ENCODE assay signal across 22 cellular contexts in genomic region chr17:41823580-41823979, GRCh38. TPM values are rescaled to one million over a fixed set of nuclear protein-coding genes. Genes with fewer than 3 reads are reported as not detected.
A peak's percentile ranks its signal among the peaks of the same experiment; 100 is the strongest.
DNase-seq lines count a peak whose midpoint lies in the region; ATAC-seq, FAIRE-seq and TF ChIP-seq lines count a peak whose summit lies in the region.
"Had no signal": no experiment of that assay in that cellular context is flagged by ENCODE, and none has a peak within 500 bp of the region (broad histone marks: within the 10 kb centered on the region; RNA-seq: fewer than 3 reads in every experiment).

No MANE protein-coding gene starts in this region.

- H3K14ac ChIP-seq in IMR-90 (replicated peaks; ENCODE audit: low read depth, low read length): no peak overlapping the region

- no peak overlapping the region for H4K91ac ChIP-seq in IMR-90 (ENCODE audit: insufficient read depth, low read depth, low read length)

- no TSS peak for BruUV-seq in IMR-90 (replicated peaks; lab: Mats Ljungman, UMichigan)
- BruUV-seq in GM12878 (replicated peaks; lab: Mats Ljungman, UMichigan): no TSS peak

- no peaks in the 10 kb centered on the region for H3K27me3 ChIP-seq in IMR-90 (ENCODE audit: control insufficient read depth, insufficient read depth, low read length)
- no peaks in the 10 kb centered on the region for H3K27me3 ChIP-seq in GM12878 (replicated peaks in 1 of 2; ENCODE audit: control insufficient read depth in 2 of 2, insufficient read depth in 2 of 2, low read length in 1 of 2)
- no peaks in the 10 kb centered on the region for H3K27me3 ChIP-seq in osteoblast (ENCODE audit: insufficient read depth, low read length)

- no peak for ATAC-seq in IMR-90 (ENCODE audit: low read depth)
- ATAC-seq in GM12878: no peak
- no peak for ATAC-seq in GM19397 (IDR thresholded peaks at IDR 0.05; ENCODE audit: unreplicated experiment)
- ATAC-seq: T-cell had no signal

- no peak overlapping the region for H2BK5ac ChIP-seq in IMR-90 (ENCODE audit: low read depth, low read length, poor library complexity, severe bottlenecking)

- H3K56ac ChIP-seq in IMR-90 (ENCODE audit: extremely low read depth, insufficient read depth, low read length): no peak overlapping the region

- no peak overlapping the region for H3K4ac ChIP-seq in IMR-90 (ENCODE audit: low read depth, low read length)

- no peak overlapping the region for H3K9ac ChIP-seq in IMR-90 (ENCODE audit: low read depth, low read length)
- H3K9ac ChIP-seq in GM12878 (ENCODE audit: control insufficient read depth, insufficient read depth, low read length): no peak overlapping the region

- intact Hi-C loops in IMR-90 (cut with micrococcal nuclease) (no loop called here), GM12878 (cut with micrococcal nuclease; ENCODE audit: unreplicated experiment) (no loop called here)

- H3K9me3 ChIP-seq in IMR-90 (ENCODE audit: control insufficient read depth, insufficient read depth, low read length) (no peaks in the 10 kb centered on the region), GM12878 (replicated peaks; ENCODE audit: control insufficient read depth, insufficient read depth, low read length) (no peaks in the 10 kb centered on the region), osteoblast (ENCODE audit: low read depth, low read length) (no peaks in the 10 kb centered on the region)
- H3K9me3 ChIP-seq: HAP-1 had no signal

- TF ChIP-seq EP300 in GM12878 (IDR thresholded peaks at IDR 0.05; ENCODE audit: borderline replicate concordance in 1 of 2, control insufficient read depth in 1 of 2, low read depth in 2 of 2, low read length in 2 of 2): no peak

- TF ChIP-seq RAD21 in IMR-90 (IDR thresholded peaks at IDR 0.05; ENCODE audit: low read length) (no peak), GM12878 (IDR thresholded peaks at IDR 0.05; ENCODE audit: insufficient read depth, low read depth, low read length) (no peak)

- CTCF ChIA-PET in IMR-90 (lab: Yijun Ruan, JAX) (no interaction called here), GM12878 (lab: Yijun Ruan, JAX) (no interaction called here)

- RAD21 ChIA-PET in GM12878 (lab: Charles Lee; ENCODE audit: unreplicated experiment): no interaction called here

- H2BK20ac ChIP-seq in IMR-90 (ENCODE audit: low read depth, low read length): no peak overlapping the region

- DNase-seq in NCI-H82 (lab: John Stamatoyannopoulos, UW) (peak; percentile 41), NCI-H82 treated with DMSO at 0.1 percent for 48 hours (lab: John Stamatoyannopoulos, UW; ENCODE audit: unreplicated experiment) (no peak), IMR-90 (no peak), GM12878 (ENCODE audit: low read depth, low spot score) (no peak), osteoblast (ENCODE audit: insufficient read length, low spot score, missing footprints) (peak; percentile 55), NCI-H2171 treated with DMSO at 0.1 percent for 48 hours (lab: John Stamatoyannopoulos, UW) (no peak), HK-2 (ENCODE audit: unreplicated experiment) (no peak)
- DNase-seq: DND-41, KBM-7, NCI-H1105, NCI-H1694, NCI-H2081 treated with DMSO at 0.1 percent for 48 hours, NCI-H510A, NCI-H774, SHP77, T-cell had no signal

- SMC1A ChIA-PET in GM12878 (lab: Charles Lee; ENCODE audit: uncharacterized antibody, unreplicated experiment): no interaction called here

- H4K5ac ChIP-seq in IMR-90 (ENCODE audit: low read depth, low read length): no peak overlapping the region

- TF ChIP-seq POLR2A in IMR-90 (IDR thresholded peaks at IDR 0.05; ENCODE audit: low read depth, low read length) (no peak), GM12878 (IDR thresholded peaks at IDR 0.05; ENCODE audit: low read depth, low read length) (peak; percentile 29; the same call in 1 of the 2 replicates)

- peak overlapping the region in 1 of 2 experiments; percentile 40; a peak in 1 of 4 replicates for H4K8ac ChIP-seq in IMR-90 (ENCODE audit: low read depth in 2 of 2, low read length in 2 of 2)

- H3K9me1 ChIP-seq in IMR-90 (ENCODE audit: insufficient read depth, low read length): peaks cover 9% of the 10 kb centered on the region

- H3K18ac ChIP-seq in IMR-90 (ENCODE audit: low read depth, low read length): no peak overlapping the region

- in situ Hi-C loops in IMR-90 (cut with MboI; ENCODE audit: low sequenced_read_pairs): no loop called here
- in situ Hi-C loops in GM12878 (cut with MboI): no loop called here

- 95% methylated on average over 3 of the region's 7 CpGs; no CpG with 5 or more reads in 1 of the 2 experiments for WGBS in IMR-90 (ENCODE audit: extremely low coverage in 2 of 2, insufficient read length in 1 of 2), 2 experiments
- 86% methylated on average over 7 of the region's 7 CpGs for WGBS in GM12878 (ENCODE audit: insufficient coverage, insufficient replicate concordance, low lambda C conversion rate, missing lambda C conversion rate)

- H2BK15ac ChIP-seq in IMR-90 (ENCODE audit: low read depth, low read length): no peak overlapping the region

- H3K79me2 ChIP-seq in GM12878 (ENCODE audit: control insufficient read depth, insufficient read depth, low read length) (no peaks in the 10 kb centered on the region), osteoblast (ENCODE audit: insufficient read depth, low read length) (no peaks in the 10 kb centered on the region)

- no peak overlapping the region for H3K23ac ChIP-seq in IMR-90 (ENCODE audit: low read depth, low read length)

- POLR2A ChIA-PET in IMR-90 (lab: Charles Lee; ENCODE audit: unreplicated experiment): interaction anchor here (0.6 to 1.5 kb wide), 2 partner anchors 9 to 25 kb away, joined by 3 to 7 read pairs; no protein-coding TSS in a partner anchor
- POLR2A ChIA-PET in GM12878 (lab: Charles Lee): no interaction called here

- H3K36me3 ChIP-seq in IMR-90 (ENCODE audit: control insufficient read depth, insufficient read depth, low read length): peaks cover 45% of the 10 kb centered on the region
- peaks cover 0 to 3% of the 10 kb centered on the region in 2 experiments; a peak in 1 of 4 replicates for H3K36me3 ChIP-seq in GM12878 (ENCODE audit: control insufficient read depth in 2 of 2, insufficient read depth in 2 of 2, low read length in 1 of 2)
- H3K36me3 ChIP-seq in osteoblast (ENCODE audit: insufficient read depth, low read length): peaks cover 44% of the 10 kb centered on the region

- TF ChIP-seq CTCF in IMR-90 (conservative IDR thresholded peaks at IDR 0.05; ENCODE audit: low read depth, low read length) (no peak), GM12878 (IDR thresholded peaks at IDR 0.05 in 2 of 3, conservative IDR thresholded peaks at IDR 0.05 in 1 of 3; ENCODE audit: control insufficient read depth in 2 of 3, extremely low read depth in 1 of 3, insufficient read depth in 1 of 3, low read depth in 3 of 3, low read length in 3 of 3) (no peak), osteoblast (IDR thresholded peaks at IDR 0.05; ENCODE audit: extremely low read depth, low read depth, low read length) (no peak)

- dilution Hi-C loops in IMR-90 (cut with HindIII; ENCODE audit: low sequenced_read_pairs, unreplicated experiment): no loop called here

- peak overlapping the region; percentile 31; the same call in 1 of the 2 replicates for H2AK5ac ChIP-seq in IMR-90 (ENCODE audit: low read depth, low read length)

- H3K27ac ChIP-seq in IMR-90 (ENCODE audit: insufficient read depth, low read length) (no peak overlapping the region), GM12878 (ENCODE audit: control insufficient read depth, insufficient read depth) (no peak overlapping the region), osteoblast (ENCODE audit: low read depth, low read length) (no peak overlapping the region)
- H3K27ac ChIP-seq: 22Rv1, SK-N-MC had no signal

- H3K4me3 ChIP-seq in IMR-90 (ENCODE audit: insufficient read depth, low read depth, low read length): no peak overlapping the region
- no peak overlapping the region for H3K4me3 ChIP-seq in GM12878
- H3K4me3 ChIP-seq in osteoblast (ENCODE audit: insufficient read depth, low read length): no peak overlapping the region
- H3K4me3 ChIP-seq: HAP-1, SK-N-MC had no signal

- H2AK9ac ChIP-seq in IMR-90 (replicated peaks; ENCODE audit: low read depth, low read length, poor library complexity): peak overlapping the region; percentile 28

- H3K4me2 ChIP-seq in IMR-90 (ENCODE audit: low read depth, low read length) (no peak overlapping the region), GM12878 (ENCODE audit: control insufficient read depth, insufficient read depth) (no peak overlapping the region), osteoblast (ENCODE audit: insufficient read depth, low read length) (no peak overlapping the region)

- H3K4me1 ChIP-seq in IMR-90 (ENCODE audit: control insufficient read depth, insufficient read depth, low read length) (peaks cover 2% of the 10 kb centered on the region; the same call in 1 of the 2 replicates), GM12878 (ENCODE audit: control insufficient read depth, insufficient read depth, low read length) (peaks cover 6% of the 10 kb centered on the region), osteoblast (ENCODE audit: insufficient read depth, low read length) (no peaks in the 10 kb centered on the region)
- H3K4me1 ChIP-seq: HAP-1 had no signal

- no peak overlapping the region for H2BK120ac ChIP-seq in IMR-90 (ENCODE audit: low read depth, low read length)

- no peak for FAIRE-seq in GM12878 (lab: Jason Lieb, UNC)
- FAIRE-seq: G401.6, RCC 7860 had no signal

- H2AFZ ChIP-seq in IMR-90 (replicated peaks; ENCODE audit: low read length, poor library complexity): no peak overlapping the region
- no peak overlapping the region for H2AFZ ChIP-seq in GM12878 (ENCODE audit: control insufficient read depth, low read depth, low read length)
- H2AFZ ChIP-seq in osteoblast (ENCODE audit: low read length): no peak overlapping the region

- peaks cover 31% of the 10 kb centered on the region for H4K20me1 ChIP-seq in IMR-90 (ENCODE audit: insufficient read depth, low read length)
- H4K20me1 ChIP-seq in GM12878 (ENCODE audit: control insufficient read depth, insufficient read depth): no peaks in the 10 kb centered on the region
- peaks cover 18% of the 10 kb centered on the region for H4K20me1 ChIP-seq in osteoblast (ENCODE audit: insufficient read depth, low read length)

- H3K79me1 ChIP-seq in IMR-90 (ENCODE audit: low read depth in 1 of 2, low read length in 2 of 2): peaks cover 6 to 38% of the 10 kb centered on the region in 2 experiments

RNA-seq across cellular contexts. Expression of gene FKBP10, which starts 10.8 kb away (rescaled TPM):
- total RNA-seq in IMR-90 (2012; rRNA removed) (156 and 170 TPM in 2 replicates), GM12878 (2014; rRNA removed) (1.8 and 2.1 TPM in 2 replicates), GM12878 (2014; rRNA removed; fragmentation: Illumina TruSeq; extraction: Trizol) (1.5 and 1.6 TPM in 2 replicates), GM12878 (2021) (3.8 and 4.2 TPM in 2 replicates), osteoblast (387 and 396 TPM in 2 replicates)
- polyA plus RNA-seq in IMR-90 (2012; rRNA removed) (984 and 1,083 TPM in 2 replicates), GM12878 (2011; rRNA removed) (1.6 and 2.9 TPM in 2 replicates), GM12878 (2014; fragmentation: Illumina TruSeq; extraction: Trizol) (2.6 and 3.4 TPM in 2 replicates), GM12878 (2014; fragmentation: Nextera tagmentation; extraction: Ambion mirVana) (under 1 TPM; 0.02 to 0.08 TPM), GM12878 (2014; rRNA removed) (4.7 and 5.2 TPM in 2 replicates), GM12878 (2016; fragmentation: Nextera tagmentation; extraction: Ambion mirVana) (under 1 TPM; 0.18 to 0.71 TPM)
- polyA plus RNA-seq in IMR-90 (2012; cell fraction: cytosol; rRNA removed): 808 and 968 TPM in 2 replicates
- polyA plus RNA-seq in IMR-90 (2012; cell fraction: nucleus; rRNA removed; ENCODE audit: low replicate concordance): 1,533 and 3,276 TPM in 2 replicates
- total RNA-seq in GM12878 (2013; cell fraction: nucleolus; rRNA removed): 7.9 and 9.6 TPM in 2 replicates
- polyA plus RNA-seq in GM12878 (2011; ENCODE audit: low read depth): 0.25 TPM
- polyA plus RNA-seq in GM12878 (2011; cell fraction: cytosol; rRNA removed): 3.6 and 4.6 TPM in 2 replicates
- 19.5 and 31.0 TPM in 2 replicates for polyA plus RNA-seq in GM12878 (2011; cell fraction: nucleus; rRNA removed)
- 1.5 and 1.8 TPM in 2 replicates for polyA plus RNA-seq in GM12878 (2012)
- polyA minus RNA-seq in GM12878 (2011; rRNA and poly(A)+ RNA removed): 1.0 and 1.9 TPM in 2 replicates
- polyA minus RNA-seq in GM12878 (2011; cell fraction: cytosol; rRNA and poly(A)+ RNA removed): 2.7 and 2.8 TPM in 2 replicates
- polyA minus RNA-seq in GM12878 (2011; cell fraction: nucleus; rRNA and poly(A)+ RNA removed): 3.4 and 5.0 TPM in 2 replicates

RNA-seq across cellular contexts. Expression of gene P3H4, which starts 11.8 kb away (rescaled TPM):
- 21.5 and 22.2 TPM in 2 replicates for total RNA-seq in IMR-90 (2012; rRNA removed)
- 66.7 and 76.9 TPM in 2 replicates for polyA plus RNA-seq in IMR-90 (2012; rRNA removed)
- 97.5 and 103 TPM in 2 replicates for polyA plus RNA-seq in IMR-90 (2012; cell fraction: cytosol; rRNA removed)
- 24.6 and 46.5 TPM in 2 replicates for polyA plus RNA-seq in IMR-90 (2012; cell fraction: nucleus; rRNA removed; ENCODE audit: low replicate concordance)
- 3.0 and 4.0 TPM in 2 replicates for total RNA-seq in GM12878 (2013; cell fraction: nucleolus; rRNA removed)
- 0.85 and 1.9 TPM in 2 replicates for total RNA-seq in GM12878 (2014; rRNA removed)
- 0.46 and 0.54 TPM in 2 replicates for total RNA-seq in GM12878 (2014; rRNA removed; fragmentation: Illumina TruSeq; extraction: Trizol)
- 1.1 and 1.5 TPM in 2 replicates for total RNA-seq in GM12878 (2021)
- not detected for polyA plus RNA-seq in GM12878 (2011; ENCODE audit: low read depth)
- polyA plus RNA-seq in GM12878 (2011; rRNA removed): 0.29 and 0.64 TPM in 2 replicates
- 0.84 and 1.3 TPM in 2 replicates for polyA plus RNA-seq in GM12878 (2011; cell fraction: cytosol; rRNA removed)
- 0.89 and 1.3 TPM in 2 replicates for polyA plus RNA-seq in GM12878 (2011; cell fraction: nucleus; rRNA removed)
- 0.35 and 0.39 TPM in 2 replicates for polyA plus RNA-seq in GM12878 (2012)
- polyA plus RNA-seq in GM12878 (2014; fragmentation: Illumina TruSeq; extraction: Trizol): 0.32 TPM in 1 of 2 replicates, not detected in the other
- under 1 TPM in 1 of 2 experiments, not detected in 1; 0.37 TPM for polyA plus RNA-seq in GM12878 (2014; fragmentation: Nextera tagmentation; extraction: Ambion mirVana)
- 0.55 and 1.2 TPM in 2 replicates for polyA plus RNA-seq in GM12878 (2014; rRNA removed)
- 1 to 10 TPM in 1 of 2 experiments, under 1 TPM in 1; 0.81 to 1.0 TPM for polyA plus RNA-seq in GM12878 (2016; fragmentation: Nextera tagmentation; extraction: Ambion mirVana)
- polyA minus RNA-seq in GM12878 (2011; rRNA and poly(A)+ RNA removed): 0.59 and 1.5 TPM in 2 replicates
- polyA minus RNA-seq in GM12878 (2011; cell fraction: cytosol; rRNA and poly(A)+ RNA removed): 1.8 and 2.0 TPM in 2 replicates
- 0.73 and 2.3 TPM in 2 replicates for polyA minus RNA-seq in GM12878 (2011; cell fraction: nucleus; rRNA and poly(A)+ RNA removed)
- total RNA-seq in osteoblast: 59.7 and 66.6 TPM in 2 replicates

RNA-seq across cellular contexts. Expression of gene NT5C3B, which starts 12.5 kb away (rescaled TPM):
- 83.0 and 92.7 TPM in 2 replicates for total RNA-seq in IMR-90 (2012; rRNA removed)
- polyA plus RNA-seq in IMR-90 (2012; rRNA removed): 58.0 and 59.9 TPM in 2 replicates
- polyA plus RNA-seq in IMR-90 (2012; cell fraction: cytosol; rRNA removed): 47.4 and 50.6 TPM in 2 replicates
- polyA plus RNA-seq in IMR-90 (2012; cell fraction: nucleus; rRNA removed; ENCODE audit: low replicate concordance): 45.6 and 79.0 TPM in 2 replicates
- 32.6 and 34.5 TPM in 2 replicates for total RNA-seq in GM12878 (2013; cell fraction: nucleolus; rRNA removed)
- 41.2 and 51.3 TPM in 2 replicates for total RNA-seq in GM12878 (2014; rRNA removed)
- total RNA-seq in GM12878 (2014; rRNA removed; fragmentation: Illumina TruSeq; extraction: Trizol): 38.6 and 38.8 TPM in 2 replicates
- 38.7 and 41.2 TPM in 2 replicates for total RNA-seq in GM12878 (2021)
- 19.5 TPM for polyA plus RNA-seq in GM12878 (2011; ENCODE audit: low read depth)
- 64.6 and 74.1 TPM in 2 replicates for polyA plus RNA-seq in GM12878 (2011; rRNA removed)
- polyA plus RNA-seq in GM12878 (2011; cell fraction: cytosol; rRNA removed): 46.8 and 48.1 TPM in 2 replicates
- polyA plus RNA-seq in GM12878 (2011; cell fraction: nucleus; rRNA removed): 54.1 and 66.4 TPM in 2 replicates
- 29.5 and 34.1 TPM in 2 replicates for polyA plus RNA-seq in GM12878 (2012)
- polyA plus RNA-seq in GM12878 (2014; fragmentation: Illumina TruSeq; extraction: Trizol): 48.0 and 54.4 TPM in 2 replicates
- 1 to 10 TPM in 1 of 2 experiments, under 1 TPM in 1; 0.52 to 6.6 TPM for polyA plus RNA-seq in GM12878 (2014; fragmentation: Nextera tagmentation; extraction: Ambion mirVana)
- 49.0 and 53.9 TPM in 2 replicates for polyA plus RNA-seq in GM12878 (2014; rRNA removed)
- 10 to 100 TPM; 38.1 to 40.7 TPM for polyA plus RNA-seq in GM12878 (2016; fragmentation: Nextera tagmentation; extraction: Ambion mirVana)
- polyA minus RNA-seq in GM12878 (2011; rRNA and poly(A)+ RNA removed): 27.9 and 36.4 TPM in 2 replicates
- polyA minus RNA-seq in GM12878 (2011; cell fraction: cytosol; rRNA and poly(A)+ RNA removed): 5.2 and 9.6 TPM in 2 replicates
- polyA minus RNA-seq in GM12878 (2011; cell fraction: nucleus; rRNA and poly(A)+ RNA removed): 24.1 and 26.6 TPM in 2 replicates
- 69.8 and 70.4 TPM in 2 replicates for total RNA-seq in osteoblast

RNA-seq across cellular contexts. Expression of gene KLHL10, which starts 14.0 kb away (rescaled TPM):
- total RNA-seq in IMR-90 (2012; rRNA removed): under 0.01 and 0.18 TPM in 2 replicates
- polyA plus RNA-seq in IMR-90 (2012; rRNA removed): 0.07 TPM in 1 of 2 replicates, not detected in the other
- 0.08 TPM in 1 of 2 replicates, not detected in the other for polyA plus RNA-seq in IMR-90 (2012; cell fraction: cytosol; rRNA removed)
- 0.05 and 0.34 TPM in 2 replicates for polyA plus RNA-seq in IMR-90 (2012; cell fraction: nucleus; rRNA removed; ENCODE audit: low replicate concordance)
- not detected in 2 replicates for total RNA-seq in GM12878 (2013; cell fraction: nucleolus; rRNA removed)
- 0.11 and 0.62 TPM in 2 replicates for total RNA-seq in GM12878 (2014; rRNA removed)
- 0.13 and 0.18 TPM in 2 replicates for total RNA-seq in GM12878 (2014; rRNA removed; fragmentation: Illumina TruSeq; extraction: Trizol)
- not detected in 2 replicates for total RNA-seq in GM12878 (2021)
- polyA plus RNA-seq in GM12878 (2011; ENCODE audit: low read depth): 0.46 TPM
- 0.22 and 0.37 TPM in 2 replicates for polyA plus RNA-seq in GM12878 (2011; rRNA removed)
- polyA plus RNA-seq in GM12878 (2011; cell fraction: cytosol; rRNA removed): 0.17 and 0.25 TPM in 2 replicates
- polyA plus RNA-seq in GM12878 (2011; cell fraction: nucleus; rRNA removed): 0.29 and 0.31 TPM in 2 replicates
- 0.22 and 0.31 TPM in 2 replicates for polyA plus RNA-seq in GM12878 (2012)
- polyA plus RNA-seq in GM12878 (2014; fragmentation: Illumina TruSeq; extraction: Trizol): 0.19 and 0.49 TPM in 2 replicates
- polyA plus RNA-seq in GM12878 (2014; fragmentation: Nextera tagmentation; extraction: Ambion mirVana): not detected
- polyA plus RNA-seq in GM12878 (2014; rRNA removed): 0.19 and 0.24 TPM in 2 replicates
- under 1 TPM in 1 of 2 experiments, not detected in 1; 0.35 TPM for polyA plus RNA-seq in GM12878 (2016; fragmentation: Nextera tagmentation; extraction: Ambion mirVana)
- 0.10 and 1.2 TPM in 2 replicates for polyA minus RNA-seq in GM12878 (2011; rRNA and poly(A)+ RNA removed)
- polyA minus RNA-seq in GM12878 (2011; cell fraction: cytosol; rRNA and poly(A)+ RNA removed): not detected in 2 replicates
- polyA minus RNA-seq in GM12878 (2011; cell fraction: nucleus; rRNA and poly(A)+ RNA removed): not detected in 2 replicates
- total RNA-seq in osteoblast: 0.36 and 0.59 TPM in 2 replicates
- total RNA-seq: T-cell had no signal

RNA-seq across cellular contexts. Expression of gene JUP, which starts 37.1 kb away (rescaled TPM):
- 12.9 and 14.7 TPM in 2 replicates for total RNA-seq in IMR-90 (2012; rRNA removed)
- 27.3 and 28.4 TPM in 2 replicates for polyA plus RNA-seq in IMR-90 (2012; rRNA removed)
- polyA plus RNA-seq in IMR-90 (2012; cell fraction: cytosol; rRNA removed): 14.0 and 35.6 TPM in 2 replicates
- 17.9 and 32.0 TPM in 2 replicates for polyA plus RNA-seq in IMR-90 (2012; cell fraction: nucleus; rRNA removed; ENCODE audit: low replicate concordance)
- 55.8 and 58.1 TPM in 2 replicates for total RNA-seq in GM12878 (2013; cell fraction: nucleolus; rRNA removed)
- total RNA-seq in GM12878 (2014; rRNA removed): 17.9 and 25.5 TPM in 2 replicates
- 5.3 and 7.3 TPM in 2 replicates for total RNA-seq in GM12878 (2014; rRNA removed; fragmentation: Illumina TruSeq; extraction: Trizol)
- 31.7 and 36.3 TPM in 2 replicates for total RNA-seq in GM12878 (2021)
- 6.3 TPM for polyA plus RNA-seq in GM12878 (2011; ENCODE audit: low read depth)
- 5.3 and 34.0 TPM in 2 replicates for polyA plus RNA-seq in GM12878 (2011; rRNA removed)
- 36.7 and 43.0 TPM in 2 replicates for polyA plus RNA-seq in GM12878 (2011; cell fraction: cytosol; rRNA removed)
- 36.4 and 67.7 TPM in 2 replicates for polyA plus RNA-seq in GM12878 (2011; cell fraction: nucleus; rRNA removed)
- 15.9 and 17.4 TPM in 2 replicates for polyA plus RNA-seq in GM12878 (2012)
- 3.8 and 11.4 TPM in 2 replicates for polyA plus RNA-seq in GM12878 (2014; fragmentation: Illumina TruSeq; extraction: Trizol)
- 1 to 10 TPM; 1.5 to 2.9 TPM for polyA plus RNA-seq in GM12878 (2014; fragmentation: Nextera tagmentation; extraction: Ambion mirVana)
- polyA plus RNA-seq in GM12878 (2014; rRNA removed): 14.5 and 20.4 TPM in 2 replicates
- 10 to 100 TPM; 10.9 to 11.8 TPM for polyA plus RNA-seq in GM12878 (2016; fragmentation: Nextera tagmentation; extraction: Ambion mirVana)
- polyA minus RNA-seq in GM12878 (2011; rRNA and poly(A)+ RNA removed): 31.9 and 39.4 TPM in 2 replicates
- 33.7 and 37.0 TPM in 2 replicates for polyA minus RNA-seq in GM12878 (2011; cell fraction: cytosol; rRNA and poly(A)+ RNA removed)
- polyA minus RNA-seq in GM12878 (2011; cell fraction: nucleus; rRNA and poly(A)+ RNA removed): 17.8 and 23.9 TPM in 2 replicates
- total RNA-seq in osteoblast: 18.0 and 24.2 TPM in 2 replicates

Comparison
In these comparisons a context has a peak if more than half of its experiments do, and no peak if none do; other contexts are left out.
1. DNase-seq: peak in NCI-H82 (single experiment) and osteoblast (single experiment); none in NCI-H82 treated with DMSO at 0.1 percent for 48 hours (single experiment), IMR-90 (single experiment), GM12878 (single experiment), NCI-H2171 treated with DMSO at 0.1 percent for 48 hours (single experiment) and HK-2 (single experiment).
2. RNA of gene FKBP10, which starts 10.8 kb away (total RNA-seq): 387 to 396 TPM in osteoblast and 156 to 170 TPM in IMR-90; 1.5 to 9.6 TPM in GM12878; every median in the first group is over 10 times any median in the second.